In the genomic region with DNA sequence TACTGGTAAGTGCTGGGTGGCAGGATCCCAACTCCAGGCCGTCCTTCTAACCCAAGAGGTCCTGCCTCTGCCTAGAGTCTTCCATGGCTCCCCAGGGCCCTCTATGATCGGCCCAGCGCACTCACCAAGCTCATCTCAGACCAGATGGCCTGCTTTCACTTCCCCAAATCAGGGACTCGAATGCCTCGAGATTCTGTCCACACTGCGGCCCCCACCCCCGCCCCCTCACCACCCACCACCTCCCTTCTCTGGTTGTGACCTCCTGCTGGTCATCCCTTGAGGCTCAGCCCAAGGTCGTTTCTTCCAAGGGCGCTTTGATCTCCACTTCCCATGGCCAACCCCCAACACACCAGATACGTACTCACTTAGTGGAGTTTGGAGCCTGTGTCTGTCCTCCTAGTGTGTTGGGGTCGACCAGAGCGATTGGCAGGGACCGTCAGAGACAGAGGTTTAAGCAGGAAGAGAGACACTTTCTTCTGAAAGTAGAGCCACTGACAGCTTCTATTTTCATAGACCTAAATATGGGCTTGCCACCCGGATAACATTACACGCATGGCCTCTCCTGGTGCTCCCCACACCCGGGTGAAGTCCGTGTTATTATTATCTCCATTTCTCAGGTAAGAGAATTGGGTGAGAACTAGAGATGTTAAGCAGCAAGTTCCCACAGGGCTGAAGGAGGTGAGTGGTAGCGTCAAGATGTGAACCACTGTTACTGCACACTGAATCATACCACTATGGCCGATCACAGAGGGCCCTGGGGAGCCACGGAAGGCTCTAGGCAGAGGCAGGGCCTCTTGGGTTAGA, we compare ENCODE assay signal across 9 cellular contexts. TPM values are rescaled to one million over a fixed set of nuclear protein-coding genes. Genes with fewer than 3 reads are reported as not detected.
DNase-seq lines count a peak whose midpoint lies in the region; ATAC-seq and TF ChIP-seq lines count a peak whose summit lies in the region.
"Had no signal": no experiment of that assay in that cellular context is flagged by ENCODE, and none has a peak within 500 bp of the region (broad histone marks: within the 10 kb centered on the region; RNA-seq: fewer than 3 reads in every experiment).

TSS of gene FCER2 (minus strand) at position 478 of the 804 bp plus-strand sequence. CDS start 2,371 bp downstream, outside the sequence.

- no peak within 1 kb of the TSS for H3K27ac ChIP-seq in CD8-positive, alpha-beta T cell (ENCODE audit: low read depth, low read length)
- no peak within 1 kb of the TSS for H3K27ac ChIP-seq in breast epithelium

- H3K27me3 ChIP-seq in CD8-positive, alpha-beta T cell (ENCODE audit: insufficient read depth, low read length) = no peaks in the 10 kb centered on the region
- peaks cover 0 to 55% of the 10 kb centered on the region in 2 donors for H3K27me3 ChIP-seq in breast epithelium

- H3K4me1 Mint-ChIP-seq in CD8-positive, alpha-beta T cell (ENCODE audit: low read depth) = peaks cover 46% of the 10 kb centered on the region

- H3K27me3 Mint-ChIP-seq in CD8-positive, alpha-beta T cell (ENCODE audit: low read depth) = peaks cover 6% of the 10 kb centered on the region

- TF ChIP-seq CTCF in CD8-positive, alpha-beta T cell (IDR thresholded peaks at IDR 0.05) = no peak
- no peak for TF ChIP-seq CTCF in breast epithelium (IDR thresholded peaks at IDR 0.05)

- no peak for ATAC-seq in CD8-positive, alpha-beta T cell
- peak; percentile 46 for ATAC-seq in HG02870 (IDR thresholded peaks at IDR 0.05; ENCODE audit: unreplicated experiment)

- H3K4me1 ChIP-seq in CD8-positive, alpha-beta T cell (ENCODE audit: insufficient read depth, low read length) = peaks cover 28% of the 10 kb centered on the region
- H3K4me1 ChIP-seq in breast epithelium = no peaks in the 10 kb centered on the region

- H3K9me3 Mint-ChIP-seq in CD8-positive, alpha-beta T cell = no peaks in the 10 kb centered on the region

- H3K36me3 ChIP-seq in CD8-positive, alpha-beta T cell (ENCODE audit: insufficient read depth, low read length) = no peaks in the 10 kb centered on the region
- no peaks in the 10 kb centered on the region for H3K36me3 ChIP-seq in breast epithelium

- H3K27ac Mint-ChIP-seq in CD8-positive, alpha-beta T cell = peak within 1 kb of the TSS; percentile 4

- no peak within 1 kb of the TSS for H3K4me3 Mint-ChIP-seq in CD8-positive, alpha-beta T cell

- intact Hi-C loops in CD8-positive, alpha-beta T cell (cut with DNase I, micrococcal nuclease) = no loop called here
- intact Hi-C loops in breast epithelium (cut with DNase I; ENCODE audit: low total_unique reads) = no loop called here

- no peak for DNase-seq in CD8-positive, alpha-beta T cell
- DNase-seq in RPMI8226 (peak; percentile 88), amygdala (lab: John Stamatoyannopoulos, UW) (no peak), HuH-7 (ENCODE audit: low spot score) (no peak), 8988T (no peak), breast epithelium (ENCODE audit: low spot score in 2 of 2) (no peak)

- no peak within 1 kb of the TSS for H3K4me3 ChIP-seq in CD8-positive, alpha-beta T cell (ENCODE audit: low read depth, low read length)
- H3K4me3 ChIP-seq in breast epithelium = no peak within 1 kb of the TSS

- H3K36me3 Mint-ChIP-seq in CD8-positive, alpha-beta T cell = no peaks in the 10 kb centered on the region

- POLR2A ChIA-PET in CD8-positive, alpha-beta T cell (lab: Charles Lee) = interaction anchor here (0.5 kb wide), 1 partner anchor 17 kb away, joined by 4 read pairs; no protein-coding TSS in a partner anchor

- CTCF ChIA-PET in CD8-positive, alpha-beta T cell (lab: Charles Lee) = interaction anchor here (1.5 kb wide), 1 partner anchor 21 kb away, joined by 3 read pairs; the partner anchor contains the start of gene TRAPPC5

- TF ChIP-seq POLR2A in GM19099 (IDR thresholded peaks at IDR 0.05; ENCODE audit: extremely low read depth, insufficient read length, low read depth) = peak; percentile 27
- TF ChIP-seq POLR2A in breast epithelium (IDR thresholded peaks at IDR 0.05) = no peak

- H3K9me3 ChIP-seq in CD8-positive, alpha-beta T cell (ENCODE audit: low read length) = no peaks in the 10 kb centered on the region
- H3K9me3 ChIP-seq in breast epithelium = no peaks in the 10 kb centered on the region

RNA-seq across cellular contexts. Expression of gene FCER2, which starts in this region (rescaled TPM):
- 1 to 10 TPM; 2.3 to 3.9 TPM for total RNA-seq in CD8-positive, alpha-beta T cell
- under 1 TPM in 2 of 3 donors, not detected in 1; 0.29 to 0.48 TPM for total RNA-seq in breast epithelium
- total RNA-seq: SK-MEL-5 had no signal
